8 cellular contexts compared by ENCODE assay signal in the genomic region with DNA sequence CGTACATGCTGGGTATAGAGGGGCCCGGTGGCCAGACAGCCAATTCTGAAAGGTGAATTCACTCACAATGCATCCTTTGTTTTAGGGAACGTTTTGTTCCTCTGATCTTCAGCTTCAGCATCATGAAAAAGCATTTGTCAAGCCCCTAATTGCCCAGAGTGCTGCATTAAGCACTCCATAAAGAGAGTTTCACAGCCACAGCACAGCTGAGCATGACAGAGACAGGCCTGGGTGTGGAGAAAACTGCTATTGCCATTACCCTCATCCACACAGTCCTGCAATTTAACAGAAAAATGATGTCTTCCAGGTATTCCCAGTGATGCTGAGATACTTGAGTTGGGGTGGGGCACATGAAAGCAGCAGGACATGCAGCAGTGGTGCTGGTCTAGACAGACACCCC. TPM values are rescaled to one million over a fixed set of nuclear protein-coding genes. Genes with fewer than 3 reads are reported as not detected.
"Had no signal": no experiment of that assay in that cellular context is flagged by ENCODE, and none has a peak within 500 bp of the region (broad histone marks: within the 10 kb centered on the region; RNA-seq: fewer than 3 reads in every experiment).

No MANE protein-coding gene starts in this region.

- H3K9me3 Mint-ChIP-seq: HFFc6 had no signal

- H3K4me1 ChIP-seq: HAP-1 had no signal

- H3K4me3 Mint-ChIP-seq: HFFc6 had no signal

- H3K4me3 ChIP-seq: GM23248, HAP-1 had no signal

- H2AFZ ChIP-seq: GM23248 had no signal

- H3K9me3 ChIP-seq: HAP-1 had no signal

- H3K27ac Mint-ChIP-seq: HFFc6 had no signal

- H3K27ac ChIP-seq: GM23248 had no signal

- H3K36me3 ChIP-seq: HAP-1 had no signal

- ATAC-seq: HCT116 had no signal

- H3K9ac ChIP-seq: GM23248 had no signal

- DNase-seq: GM23248, GOT3, H7, HFFc6, IMR-90 had no signal

RNA-seq across cellular contexts. Expression of gene BACH2, which starts 39.9 kb away (rescaled TPM):
- total RNA-seq: HFFc6, HT-29 had no signal
- polyA plus RNA-seq: GM23248 had no signal
